In genomic region chr1:116273042-116273783, GRCh38 we compare ENCODE assay signal across 1 cellular context.
TF ChIP-seq lines count a peak whose summit lies in the region.

No MANE protein-coding gene starts in this region.

TF ChIP-seq in HepG2, 621 proteins besides CTCF, POLR2A, EP300 and RAD21 (continued from another document and continues in another):
- peak; percentile 92 for TF ChIP-seq PATZ1 (CRISPR knock-in tag; IDR thresholded peaks at IDR 0.05)
- TF ChIP-seq ZNF574 (CRISPR knock-in tag; IDR thresholded peaks at IDR 0.05) = peak; percentile 56
- TF ChIP-seq PAXIP1 (CRISPR knock-in tag; conservative IDR thresholded peaks at IDR 0.05) = 0 out of 2 replicates have a peak, but pooled peaks have one; percentile 32
- 0 out of 2 replicates have a peak, but pooled peaks have one; percentile 18 for TF ChIP-seq ELF1 (CRISPR knock-in tag; IDR thresholded peaks at IDR 0.05)
- TF ChIP-seq SRY (CRISPR knock-in tag; IDR thresholded peaks at IDR 0.05) = no peak
- TF ChIP-seq MED1 (CRISPR knock-in tag; IDR thresholded peaks at IDR 0.05) = 0 out of 2 replicates have a peak, but pooled peaks have one; percentile 27
- TF ChIP-seq FOXK1 (CRISPR knock-in tag; IDR thresholded peaks at IDR 0.05; ENCODE audit: borderline replicate concordance, low read depth) = peak; percentile 42; the same call in 1 of the 2 replicates
- TF ChIP-seq GTF2F1 (IDR thresholded peaks at IDR 0.05; ENCODE audit: low read length) = no peak
- no peak for TF ChIP-seq SOX6 (IDR thresholded peaks at IDR 0.05)
- TF ChIP-seq SOX6 (CRISPR knock-in tag; IDR thresholded peaks at IDR 0.05) = peak; percentile 86
- no peak for TF ChIP-seq SOX13 (IDR thresholded peaks at IDR 0.05)
- peak in 1 of 2 experiments; percentile 55; a peak in 2 of 4 replicates for TF ChIP-seq SOX13 (CRISPR knock-in tag; conservative IDR thresholded peaks at IDR 0.05 in 1 of 2, IDR thresholded peaks at IDR 0.05 in 1 of 2)
- 0 out of 2 replicates have a peak, but pooled peaks have one; percentile 42 for TF ChIP-seq PHF8 (CRISPR knock-in tag; IDR thresholded peaks at IDR 0.05)
- TF ChIP-seq ZSCAN25 (CRISPR knock-in tag; IDR thresholded peaks at IDR 0.05) = peak; percentile 36; the same call in 1 of the 2 replicates
- peak; percentile 70 for TF ChIP-seq SAP130 (CRISPR knock-in tag; IDR thresholded peaks at IDR 0.05; ENCODE audit: low read depth)
- TF ChIP-seq ARID2 (CRISPR knock-in tag; IDR thresholded peaks at IDR 0.05; ENCODE audit: borderline replicate concordance) = no peak
- peak; percentile 81 for TF ChIP-seq SALL1 (CRISPR knock-in tag; IDR thresholded peaks at IDR 0.05)
- 0 out of 2 replicates have a peak, but pooled peaks have one; percentile 33 for TF ChIP-seq FOXA3 (CRISPR knock-in tag; IDR thresholded peaks at IDR 0.05)
- 0 out of 2 replicates have a peak, but pooled peaks have one; percentile 32 for TF ChIP-seq RXRB (CRISPR knock-in tag; IDR thresholded peaks at IDR 0.05; ENCODE audit: borderline replicate concordance)
- TF ChIP-seq ZFX (CRISPR knock-in tag; IDR thresholded peaks at IDR 0.05; ENCODE audit: low read depth) = peak; percentile 89
- TF ChIP-seq ZNF205 (CRISPR knock-in tag; IDR thresholded peaks at IDR 0.05) = peak; percentile 42; the same call in 1 of the 2 replicates
- peak; percentile 42; the same call in 1 of the 2 replicates for TF ChIP-seq ZNF501 (CRISPR knock-in tag; IDR thresholded peaks at IDR 0.05)
- no peak for TF ChIP-seq ZNF235 (CRISPR knock-in tag; IDR thresholded peaks at IDR 0.05; ENCODE audit: borderline replicate concordance)
- peak; percentile 58 for TF ChIP-seq ZNF687 (CRISPR knock-in tag; IDR thresholded peaks at IDR 0.05)
- TF ChIP-seq ZNF33A (CRISPR knock-in tag; IDR thresholded peaks at IDR 0.05; ENCODE audit: borderline replicate concordance) = no peak
- TF ChIP-seq TFAP4 (IDR thresholded peaks at IDR 0.05; ENCODE audit: borderline replicate concordance, low read depth) = peak; percentile 48; the same call in 1 of the 2 replicates
- 0 out of 2 replicates have a peak, but pooled peaks have one; percentile 11 for TF ChIP-seq RERE (CRISPR knock-in tag; IDR thresholded peaks at IDR 0.05; ENCODE audit: low read depth)
- TF ChIP-seq RNF2 (conservative IDR thresholded peaks at IDR 0.05; ENCODE audit: low read depth) = 0 out of 2 replicates have a peak, but pooled peaks have one; percentile 12
- TF ChIP-seq PHF21A (CRISPR knock-in tag; IDR thresholded peaks at IDR 0.05) = peak; percentile 66; the same call in 1 of the 2 replicates
- 0 out of 2 replicates have a peak, but pooled peaks have one; percentile 18 for TF ChIP-seq NCOA2 (CRISPR knock-in tag; IDR thresholded peaks at IDR 0.05)
- peak; percentile 66 for TF ChIP-seq ARID5B (CRISPR knock-in tag; IDR thresholded peaks at IDR 0.05)
- no peak for TF ChIP-seq LCORL (IDR thresholded peaks at IDR 0.05)
- peak; percentile 83 for TF ChIP-seq LCORL (CRISPR knock-in tag; IDR thresholded peaks at IDR 0.05)
- peak; percentile 45; the same call in 1 of the 2 replicates for TF ChIP-seq RARA (CRISPR knock-in tag; IDR thresholded peaks at IDR 0.05)
- no peak for TF ChIP-seq SIN3B (IDR thresholded peaks at IDR 0.05; ENCODE audit: low read length)
